ENCODE assay signal across 1 cellular context in the genomic region with DNA sequence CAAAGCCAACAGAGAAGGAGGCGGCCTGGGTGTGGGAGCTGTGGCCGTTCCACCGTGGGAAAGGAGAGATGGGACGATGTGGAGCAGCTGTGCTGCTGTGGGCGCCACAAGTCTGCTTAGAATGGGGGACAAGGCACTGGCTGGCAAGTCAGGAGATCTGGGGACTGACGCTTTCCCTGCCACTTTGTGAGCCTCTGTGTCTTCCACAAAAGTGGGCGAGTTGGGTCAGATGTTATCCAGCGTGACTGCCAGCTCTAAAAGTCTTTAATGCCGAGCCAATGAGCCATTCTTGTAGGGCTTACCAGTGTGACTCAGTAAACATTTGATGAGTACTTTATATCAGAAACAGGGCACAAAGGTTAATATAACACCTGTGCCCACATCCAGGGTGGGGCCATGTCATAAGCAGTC.
TF ChIP-seq lines count a peak whose summit lies in the region.

No MANE protein-coding gene starts in this region.

TF ChIP-seq in GM23338, 12 proteins besides CTCF, POLR2A, EP300 and RAD21 (continued from another document):
- TF ChIP-seq ZNF462 (CRISPR knock-in tag; IDR thresholded peaks at IDR 0.05) (no peak), ZNF114 (CRISPR knock-in tag; IDR thresholded peaks at IDR 0.05) (no peak)
TF ChIP-seq in GM23338: peak in this region for 0.
